ENCODE assay signal across 11 cellular contexts in the genomic region with DNA sequence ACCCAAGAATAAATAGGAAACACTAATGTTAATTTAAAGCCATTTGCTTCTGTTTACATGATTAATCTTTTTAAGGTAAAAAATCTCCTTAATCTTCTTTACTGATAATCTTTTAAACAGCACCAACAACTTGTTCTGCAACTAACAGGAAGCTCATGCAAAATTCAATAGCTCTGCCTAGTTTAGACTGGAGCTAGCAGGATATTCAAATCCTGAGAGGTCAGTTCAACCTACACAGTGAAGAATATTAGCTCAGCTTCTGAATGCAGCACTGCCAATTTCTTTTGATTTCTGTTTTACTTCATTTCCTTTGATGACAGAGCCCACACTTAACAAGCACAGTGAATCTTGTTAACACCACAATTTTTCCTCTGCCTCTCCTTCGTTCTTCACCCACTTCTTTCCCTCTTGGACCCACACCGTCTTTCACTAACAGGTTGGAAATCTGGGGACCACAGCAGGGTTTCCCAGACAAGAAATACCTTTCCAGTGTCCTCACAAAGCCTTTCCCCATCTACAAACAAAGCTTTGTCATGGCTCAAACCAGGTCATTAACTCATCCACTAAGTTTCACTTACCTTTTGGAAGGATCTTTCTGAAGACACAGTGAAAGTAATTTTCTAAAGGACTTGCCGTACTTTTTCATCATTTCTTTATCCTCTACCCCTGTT.
A peak's percentile ranks its signal among the peaks of the same experiment; 100 is the strongest.
DNase-seq lines count a peak whose midpoint lies in the region; ATAC-seq and TF ChIP-seq lines count a peak whose summit lies in the region.
"Had no signal": no experiment of that assay in that cellular context is flagged by ENCODE, and none has a peak within 500 bp of the region (broad histone marks: within the 10 kb centered on the region; RNA-seq: fewer than 3 reads in every experiment).

No MANE protein-coding gene starts in this region.

- RAD21 ChIA-PET in HCT116 (lab: Charles Lee; ENCODE audit: low non-redundant PET in 1 of 2, low total read pairs in 2 of 2, uncharacterized antibody in 2 of 2, unreplicated experiment in 2 of 2) = no interaction called here

- no peak overlapping the region for H3K4me3 ChIP-seq in CD8-positive, alpha-beta T cell (ENCODE audit: low read depth, low read length)
- no peak overlapping the region for H3K4me3 ChIP-seq in HCT116 (replicated peaks in 1 of 2; ENCODE audit: low read depth in 1 of 2, low read length in 2 of 2)
- peak overlapping the region; percentile 45 for H3K4me3 ChIP-seq in adipocyte (ENCODE audit: low read length)
- H3K4me3 ChIP-seq: colonic mucosa had no signal

- H3K9me3 ChIP-seq in CD8-positive, alpha-beta T cell (ENCODE audit: low read length) = no peaks in the 10 kb centered on the region
- H3K9me3 ChIP-seq in HCT116 (ENCODE audit: control insufficient read depth in 1 of 2, insufficient read depth in 1 of 2, low read depth in 1 of 2, low read length in 2 of 2) = no peaks in the 10 kb centered on the region
- H3K9me3 ChIP-seq in adipocyte (ENCODE audit: control insufficient read depth, low read length) = no peaks in the 10 kb centered on the region
- H3K9me3 ChIP-seq: colonic mucosa had no signal

- CTCF ChIA-PET in CD8-positive, alpha-beta T cell (lab: Charles Lee) = interaction anchor here (0.8 to 2.0 kb wide), 8 partner anchors 9 to 770 kb away, joined by 3 to 15 read pairs (median 3); no protein-coding TSS in a partner anchor
- CTCF ChIA-PET in HCT116 (lab: Charles Lee) = interaction anchor here (1.0 to 1.2 kb wide), 2 partner anchors 17 to 19 kb away, joined by 3 to 6 read pairs; no protein-coding TSS in a partner anchor

- peak overlapping the region; percentile 77 for H3K27ac Mint-ChIP-seq in CD8-positive, alpha-beta T cell
- no peak overlapping the region for H3K27ac Mint-ChIP-seq in mesothelial cell of epicardium

- ATAC-seq in CD8-positive, alpha-beta T cell = no peak
- ATAC-seq in HCT116 = no peak
- no peak for ATAC-seq in GM21737 (IDR thresholded peaks at IDR 0.05; ENCODE audit: unreplicated experiment)
- ATAC-seq in HG02623 (IDR thresholded peaks at IDR 0.05; ENCODE audit: unreplicated experiment) = no peak

- TF ChIP-seq CTCF in CD8-positive, alpha-beta T cell (IDR thresholded peaks at IDR 0.05) = no peak
- TF ChIP-seq CTCF in HCT116 (IDR thresholded peaks at IDR 0.05 in 2 of 3, conservative IDR thresholded peaks at IDR 0.05 in 1 of 3; ENCODE audit: borderline replicate concordance in 1 of 3, insufficient read depth in 1 of 3, low read depth in 2 of 3, low read length in 2 of 3) (no peak), mesothelial cell of epicardium (IDR thresholded peaks at IDR 0.05; ENCODE audit: unreplicated experiment) (no peak)

- POLR2A ChIA-PET in CD8-positive, alpha-beta T cell (lab: Charles Lee) = interaction anchor here (0.5 kb wide), 1 partner anchor 45 kb away, joined by 6 read pairs; no protein-coding TSS in a partner anchor
- POLR2A ChIA-PET in HCT116 (lab: Charles Lee) = no interaction called here

- H3K9ac ChIP-seq in HCT116 (ENCODE audit: low read length) (no peak overlapping the region), adipocyte (ENCODE audit: low read length) (peak overlapping the region; percentile 45)

- no peaks in the 10 kb centered on the region for H3K4me1 ChIP-seq in CD8-positive, alpha-beta T cell (ENCODE audit: insufficient read depth, low read length)
- H3K4me1 ChIP-seq in HCT116 (ENCODE audit: control insufficient read depth in 1 of 2, insufficient read depth in 2 of 2, low read length in 2 of 2) (peaks cover 4 to 28% of the 10 kb centered on the region in 2 experiments), adipocyte (ENCODE audit: control insufficient read depth, insufficient read depth, low read length) (peaks cover 39% of the 10 kb centered on the region)
- H3K4me1 ChIP-seq: colonic mucosa had no signal

- peaks cover 8% of the 10 kb centered on the region for H3K36me3 ChIP-seq in CD8-positive, alpha-beta T cell (ENCODE audit: insufficient read depth, low read length)
- H3K36me3 ChIP-seq in HCT116 (ENCODE audit: control insufficient read depth in 1 of 2, insufficient read depth in 2 of 2, low read length in 2 of 2) (peaks cover 0 to 49% of the 10 kb centered on the region in 2 experiments; a peak in 2 of 4 replicates), adipocyte (ENCODE audit: control insufficient read depth, insufficient read depth, low read length, severe bottlenecking) (peaks cover 3% of the 10 kb centered on the region)
- H3K36me3 ChIP-seq: colonic mucosa had no signal

- peaks cover 69% of the 10 kb centered on the region for H3K79me2 ChIP-seq in HCT116 (ENCODE audit: insufficient read depth, low read length)

- H3K9me3 Mint-ChIP-seq in CD8-positive, alpha-beta T cell = no peaks in the 10 kb centered on the region
- H3K9me3 Mint-ChIP-seq in mesothelial cell of epicardium = no peaks in the 10 kb centered on the region

- BruUV-seq in HCT116 (replicated peaks; lab: Mats Ljungman, UMichigan) = no TSS peak

- no peak for DNase-seq in CD8-positive, alpha-beta T cell
- DNase-seq in HCT116 (ENCODE audit: low read depth, low spot score) (no peak), adipocyte (ENCODE audit: low read depth) (no peak), mucosa of gallbladder (ENCODE audit: low spot score) (peak; percentile 21), mesothelial cell of epicardium (ENCODE audit: low spot score in 2 of 2, unreplicated experiment in 2 of 2) (no peak)
- no peak for DNase-seq in NK-92 treated with Interleukin-12 subunit alpha and Interleukin-12 subunit beta, amount 100 ng/mL, for 24 hours (lab: John Stamatoyannopoulos, UW)
- DNase-seq: colonic mucosa, NCI-H1694 treated with DMSO at 0.1 percent for 48 hours, SHP77 had no signal

- H3K4me1 Mint-ChIP-seq in CD8-positive, alpha-beta T cell (ENCODE audit: low read depth) = peaks cover 5% of the 10 kb centered on the region
- H3K4me1 Mint-ChIP-seq in mesothelial cell of epicardium = peaks cover 34% of the 10 kb centered on the region

- H3K27me3 ChIP-seq in CD8-positive, alpha-beta T cell (ENCODE audit: insufficient read depth, low read length) = no peaks in the 10 kb centered on the region
- no peaks in the 10 kb centered on the region for H3K27me3 ChIP-seq in HCT116 (ENCODE audit: insufficient read depth, low read length)
- no peaks in the 10 kb centered on the region for H3K27me3 ChIP-seq in adipocyte (replicated peaks; ENCODE audit: control insufficient read depth, insufficient read depth, low read length)
- H3K27me3 ChIP-seq: colonic mucosa had no signal

- no peak overlapping the region for H3K4me2 ChIP-seq in HCT116 (ENCODE audit: low read length)

- no peak overlapping the region for H3K4me3 Mint-ChIP-seq in CD8-positive, alpha-beta T cell
- no peak overlapping the region for H3K4me3 Mint-ChIP-seq in mesothelial cell of epicardium

- H3K27ac ChIP-seq in CD8-positive, alpha-beta T cell (ENCODE audit: low read depth, low read length) = no peak overlapping the region
- peak overlapping the region; percentile 1; the same call in 1 of the 2 replicates for H3K27ac ChIP-seq in HCT116 (ENCODE audit: low read depth, low read length)
- H3K27ac ChIP-seq: colonic mucosa had no signal

- H3K36me3 Mint-ChIP-seq in CD8-positive, alpha-beta T cell = peaks cover 58% of the 10 kb centered on the region
- peaks cover 19% of the 10 kb centered on the region for H3K36me3 Mint-ChIP-seq in mesothelial cell of epicardium

- intact Hi-C loops in CD8-positive, alpha-beta T cell (cut with DNase I, micrococcal nuclease) = loop anchor here (1.0 to 10.0 kb wide), 7 partner anchors 109 to 617 kb away; a partner anchor contains a TSS
- intact Hi-C loops in HCT116 (cut with micrococcal nuclease) = loop anchor here (2.0 to 10.0 kb wide), 2 partner anchors 199 to 617 kb away; no protein-coding TSS in a partner anchor

- H3K27me3 Mint-ChIP-seq in CD8-positive, alpha-beta T cell (ENCODE audit: low read depth) = no peaks in the 10 kb centered on the region
- H3K27me3 Mint-ChIP-seq in mesothelial cell of epicardium (ENCODE audit: low read depth) = no peaks in the 10 kb centered on the region

- no peak for TF ChIP-seq RAD21 in HCT116 (IDR thresholded peaks at IDR 0.05; ENCODE audit: low read depth)

- H3K9me2 ChIP-seq in HCT116 (ENCODE audit: insufficient read depth) = no peaks in the 10 kb centered on the region

- no peak overlapping the region for H2AFZ ChIP-seq in HCT116 (ENCODE audit: low read depth, low read length, poor library complexity, severe bottlenecking)

- no peak for TF ChIP-seq POLR2A in HCT116 (IDR thresholded peaks at IDR 0.05; ENCODE audit: borderline replicate concordance, extremely low read depth, insufficient read depth, insufficient read length)

- no peaks in the 10 kb centered on the region for H4K20me1 ChIP-seq in HCT116 (ENCODE audit: insufficient read depth)

TF ChIP-seq in HCT116, 20 proteins besides CTCF, POLR2A, EP300 and RAD21:
- TF ChIP-seq EZH2 (IDR thresholded peaks at IDR 0.05) (no peak), YY1 (IDR thresholded peaks at IDR 0.05; ENCODE audit: extremely low read depth, insufficient replicate concordance, low read depth, low read length) (no peak), FOSL1 (IDR thresholded peaks at IDR 0.05; ENCODE audit: low read depth) (no peak)
- TF ChIP-seq, protein P1, sequence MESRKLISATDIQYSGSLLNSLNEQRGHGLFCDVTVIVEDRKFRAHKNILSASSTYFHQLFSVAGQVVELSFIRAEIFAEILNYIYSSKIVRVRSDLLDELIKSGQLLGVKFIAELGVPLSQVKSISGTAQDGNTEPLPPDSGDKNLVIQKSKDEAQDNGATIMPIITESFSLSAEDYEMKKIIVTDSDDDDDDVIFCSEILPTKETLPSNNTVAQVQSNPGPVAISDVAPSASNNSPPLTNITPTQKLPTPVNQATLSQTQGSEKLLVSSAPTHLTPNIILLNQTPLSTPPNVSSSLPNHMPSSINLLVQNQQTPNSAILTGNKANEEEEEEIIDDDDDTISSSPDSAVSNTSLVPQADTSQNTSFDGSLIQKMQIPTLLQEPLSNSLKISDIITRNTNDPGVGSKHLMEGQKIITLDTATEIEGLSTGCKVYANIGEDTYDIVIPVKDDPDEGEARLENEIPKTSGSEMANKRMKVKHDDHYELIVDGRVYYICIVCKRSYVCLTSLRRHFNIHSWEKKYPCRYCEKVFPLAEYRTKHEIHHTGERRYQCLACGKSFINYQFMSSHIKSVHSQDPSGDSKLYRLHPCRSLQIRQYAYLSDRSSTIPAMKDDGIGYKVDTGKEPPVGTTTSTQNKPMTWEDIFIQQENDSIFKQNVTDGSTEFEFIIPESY (IDR thresholded peaks at IDR 0.05; ENCODE audit: extremely low read depth, insufficient replicate concordance, low read length) = no peak
- TF ChIP-seq, protein P2, sequence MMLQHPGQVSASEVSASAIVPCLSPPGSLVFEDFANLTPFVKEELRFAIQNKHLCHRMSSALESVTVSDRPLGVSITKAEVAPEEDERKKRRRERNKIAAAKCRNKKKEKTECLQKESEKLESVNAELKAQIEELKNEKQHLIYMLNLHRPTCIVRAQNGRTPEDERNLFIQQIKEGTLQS (IDR thresholded peaks at IDR 0.05) = no peak
- TF ChIP-seq, protein P3, sequence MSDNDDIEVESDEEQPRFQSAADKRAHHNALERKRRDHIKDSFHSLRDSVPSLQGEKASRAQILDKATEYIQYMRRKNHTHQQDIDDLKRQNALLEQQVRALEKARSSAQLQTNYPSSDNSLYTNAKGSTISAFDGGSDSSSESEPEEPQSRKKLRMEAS (IDR thresholded peaks at IDR 0.05) = no peak
